In genomic region chr13:28753946-28754345, GRCh38 we compare ENCODE assay signal across 1 cellular context.
TF ChIP-seq lines count a peak whose summit lies in the region.

No MANE protein-coding gene starts in this region.

TF ChIP-seq in H1, 55 proteins besides CTCF, POLR2A, EP300 and RAD21:
- TF ChIP-seq TAF1 (IDR thresholded peaks at IDR 0.05; ENCODE audit: low read depth, low read length) (0 out of 2 replicates have a peak, but pooled peaks have one; percentile 3), BRCA1 (IDR thresholded peaks at IDR 0.05; ENCODE audit: low read depth, low read length) (no peak)
